ENCODE assay signal across 8 cellular contexts in genomic region chr12:57744777-57745484, GRCh38. TPM values are rescaled to one million over a fixed set of nuclear protein-coding genes. Genes with fewer than 3 reads are reported as not detected.
DNase-seq lines count a peak whose midpoint lies in the region; ATAC-seq and TF ChIP-seq lines count a peak whose summit lies in the region.

Gene TSPAN31 (plus strand): TSS chr12:57745039. CDS start chr12:57745155, 116 bp downstream.

- H3K9ac ChIP-seq in HUES64 (ENCODE audit: low read depth, low read length) (peak within 1 kb of the TSS; percentile 84), OCI-LY1 (ENCODE audit: low read length) (peak within 1 kb of the TSS; percentile 83), mesendoderm (ENCODE audit: low read length) (peak within 1 kb of the TSS; percentile 83)

- H3K23ac ChIP-seq in mesendoderm (ENCODE audit: low read length), result no peak within 1 kb of the TSS

- no peak within 1 kb of the TSS for H4K5ac ChIP-seq in mesendoderm (ENCODE audit: low read length)

- H2BK120ac ChIP-seq in mesendoderm (ENCODE audit: low read depth, low read length), result no peak within 1 kb of the TSS

- H3K4ac ChIP-seq in mesendoderm (ENCODE audit: low read depth, low read length), result peak within 1 kb of the TSS; percentile 96

- DNase-seq in Calu3 (peak; percentile 97), mesendoderm (peak; percentile 98)
- peak; percentile 94 for DNase-seq in activated CD8-positive, alpha-beta memory T cell treated with anti-CD3 and anti-CD28 coated beads, Interleukin-2, amount 50 U/mL, for 4 hours
- DNase-seq in stimulated activated CD8-positive, alpha-beta memory T cell treated with anti-CD3 and anti-CD28 coated beads, Interleukin-12 subunit alpha, Interleukin-12 subunit beta, amount 100 ng/mL, for 4 hours (ENCODE audit: low read depth), result peak; percentile 83

- in situ Hi-C loops in endometrial microvascular endothelial cells (cut with HindIII; ENCODE audit: inconsistent ontology term, low pct_unique_long_range_greater_than_20kb, low sequenced_read_pairs), result no loop called here

- peak within 1 kb of the TSS; percentile 93 for H3K4me3 Mint-ChIP-seq in Calu3 (ENCODE audit: low read depth, unreplicated experiment)

- no TSS peak for BruUV-seq in Calu3 (replicated peaks; lab: Mats Ljungman, UMichigan)

- CTCF ChIA-PET in Calu3 (lab: Charles Lee), result interaction anchor here (0.7 to 1.8 kb wide), 7 partner anchors 9 to 161 kb away, joined by 3 to 8 read pairs (median 4); no protein-coding TSS in a partner anchor

- H3K4me2 ChIP-seq in OCI-LY1 (ENCODE audit: low read length) (peak within 1 kb of the TSS; percentile 79), mesendoderm (ENCODE audit: low read length) (peak within 1 kb of the TSS; percentile 84)

- H3K4me1 Mint-ChIP-seq in Calu3 (ENCODE audit: low read depth, unreplicated experiment), result peaks cover 35% of the 10 kb centered on the region

- H2BK5ac ChIP-seq in mesendoderm (ENCODE audit: low read length), result peak within 1 kb of the TSS; percentile 94

- H3K27ac ChIP-seq in HUES64 (ENCODE audit: low read depth, low read length), result peak within 1 kb of the TSS; percentile 96
- H3K27ac ChIP-seq in OCI-LY1 (ENCODE audit: low read depth, low read length, poor library complexity, severe bottlenecking), result peak within 1 kb of the TSS; percentile 74
- H3K27ac ChIP-seq in mesendoderm (ENCODE audit: low read depth, low read length), result peak within 1 kb of the TSS; percentile 69

- no peaks in the 10 kb centered on the region for H3K9me2 ChIP-seq in OCI-LY1 (ENCODE audit: low read depth, low read length)

- ATAC-seq in GM21515 (IDR thresholded peaks at IDR 0.05; ENCODE audit: unreplicated experiment), result peak; percentile 74

- H3K27ac Mint-ChIP-seq in Calu3 (ENCODE audit: unreplicated experiment), result peak within 1 kb of the TSS; percentile 99

- peaks cover 27% of the 10 kb centered on the region for H3K27me3 Mint-ChIP-seq in Calu3 (ENCODE audit: unreplicated experiment)

- H2BK15ac ChIP-seq in mesendoderm (replicated peaks; ENCODE audit: low read depth), result no peak within 1 kb of the TSS

- 2% methylated on average over 29 of the region's 29 CpGs for WGBS in HUES64
- WGBS in mesendoderm (ENCODE audit: extremely low coverage, insufficient coverage, low lambda C conversion rate), result no CpG with 5 or more reads among the region's 29 CpGs

- H3K4me3 ChIP-seq in HUES64 (ENCODE audit: low read length), result peak within 1 kb of the TSS; percentile 67
- peak within 1 kb of the TSS; percentile 72 for H3K4me3 ChIP-seq in OCI-LY1 (ENCODE audit: low read depth, low read length, poor library complexity, severe bottlenecking)
- peak within 1 kb of the TSS; percentile 89 for H3K4me3 ChIP-seq in mesendoderm (ENCODE audit: low read length)

- H3K4me1 ChIP-seq in HUES64 (ENCODE audit: insufficient read depth, low read length) (no peaks in the 10 kb centered on the region), OCI-LY1 (ENCODE audit: insufficient read depth, low read length, severe bottlenecking) (peaks cover 49% of the 10 kb centered on the region), mesendoderm (ENCODE audit: control insufficient read depth, low read depth, low read length) (no peaks in the 10 kb centered on the region)

- intact Hi-C loops in Calu3 (cut with micrococcal nuclease; ENCODE audit: unreplicated experiment), result no loop called here

- H3K79me1 ChIP-seq in mesendoderm (ENCODE audit: low read length), result no peaks in the 10 kb centered on the region

- H3K9me3 ChIP-seq in HUES64 (ENCODE audit: insufficient read depth, low read depth, low read length) (no peaks in the 10 kb centered on the region), OCI-LY1 (ENCODE audit: low read length) (no peaks in the 10 kb centered on the region)

- H3K18ac ChIP-seq in mesendoderm (ENCODE audit: low read length), result peak within 1 kb of the TSS; percentile 94

- H3K56ac ChIP-seq in mesendoderm (ENCODE audit: low read length), result peak within 1 kb of the TSS; percentile 94

- H4K20me1 ChIP-seq in OCI-LY1 (ENCODE audit: insufficient read depth, low read length), result no peaks in the 10 kb centered on the region

- peaks cover 57% of the 10 kb centered on the region for H3K36me3 Mint-ChIP-seq in Calu3 (ENCODE audit: insufficient read depth, unreplicated experiment)

- H3K27me3 ChIP-seq in HUES64 (ENCODE audit: insufficient read depth, low read length) (peaks cover 32% of the 10 kb centered on the region), OCI-LY1 (ENCODE audit: insufficient read depth, low read length) (no peaks in the 10 kb centered on the region), mesendoderm (ENCODE audit: insufficient read depth, low read length, poor library complexity) (peaks cover 10% of the 10 kb centered on the region)

- peak within 1 kb of the TSS; percentile 93 for H4K8ac ChIP-seq in mesendoderm (ENCODE audit: low read depth, low read length)

- no peaks in the 10 kb centered on the region for H3K79me2 ChIP-seq in OCI-LY1 (ENCODE audit: insufficient read depth, low read length)
- H3K79me2 ChIP-seq in mesendoderm (ENCODE audit: control insufficient read depth, insufficient read depth, low read length), result no peaks in the 10 kb centered on the region

- H3K9me3 Mint-ChIP-seq in Calu3 (ENCODE audit: low read depth, unreplicated experiment), result no peaks in the 10 kb centered on the region

- peaks cover 38% of the 10 kb centered on the region for H3K36me3 ChIP-seq in HUES64 (ENCODE audit: insufficient read depth, low read length)
- peaks cover 39% of the 10 kb centered on the region for H3K36me3 ChIP-seq in OCI-LY1 (ENCODE audit: insufficient read depth, low read length)
- peaks cover 5% of the 10 kb centered on the region for H3K36me3 ChIP-seq in mesendoderm (ENCODE audit: control insufficient read depth, insufficient read depth, low read length)

- TF ChIP-seq CTCF in Calu3 (IDR thresholded peaks at IDR 0.05; ENCODE audit: unreplicated experiment), result no peak
- TF ChIP-seq CTCF in OCI-LY1 (IDR thresholded peaks at IDR 0.05; ENCODE audit: low read length), result no peak

- H2AK5ac ChIP-seq in mesendoderm (ENCODE audit: low read length), result no peak within 1 kb of the TSS

- peak within 1 kb of the TSS; percentile 5; the same call in 1 of the 2 replicates for H2AFZ ChIP-seq in OCI-LY1 (ENCODE audit: low read length)

- H3F3A ChIP-seq in OCI-LY1 (ENCODE audit: insufficient read depth, low read length), result no peaks in the 10 kb centered on the region; the same call in 1 of the 2 replicates

RNA-seq across cellular contexts. Expression of gene TSPAN31, which starts in this region (rescaled TPM):
- 40.2 and 46.7 TPM in 2 replicates for total RNA-seq in Calu3 (2022)
- polyA plus RNA-seq in HUES64 (2013, experiment 1 of 2), result 9.3 TPM
- 15.3 TPM for polyA plus RNA-seq in HUES64 (2013, experiment 2 of 2)
- 37.3 TPM for total RNA-seq in endometrial microvascular endothelial cells (ENCODE audit: inconsistent ontology term)
- polyA plus RNA-seq in mesendoderm (2013, experiment 1 of 2), result 5.8 TPM
- 6.5 TPM for polyA plus RNA-seq in mesendoderm (2013, experiment 2 of 2)

Comparison
In these comparisons a context has a peak if more than half of its experiments do, and no peak if none do; other contexts are left out.
1. Peak in every context shown above with its lines: DNase-seq, ATAC-seq, H3K4me3 ChIP-seq and H3K27ac ChIP-seq.